ENCODE assay signal across 9 cellular contexts in the genomic region with DNA sequence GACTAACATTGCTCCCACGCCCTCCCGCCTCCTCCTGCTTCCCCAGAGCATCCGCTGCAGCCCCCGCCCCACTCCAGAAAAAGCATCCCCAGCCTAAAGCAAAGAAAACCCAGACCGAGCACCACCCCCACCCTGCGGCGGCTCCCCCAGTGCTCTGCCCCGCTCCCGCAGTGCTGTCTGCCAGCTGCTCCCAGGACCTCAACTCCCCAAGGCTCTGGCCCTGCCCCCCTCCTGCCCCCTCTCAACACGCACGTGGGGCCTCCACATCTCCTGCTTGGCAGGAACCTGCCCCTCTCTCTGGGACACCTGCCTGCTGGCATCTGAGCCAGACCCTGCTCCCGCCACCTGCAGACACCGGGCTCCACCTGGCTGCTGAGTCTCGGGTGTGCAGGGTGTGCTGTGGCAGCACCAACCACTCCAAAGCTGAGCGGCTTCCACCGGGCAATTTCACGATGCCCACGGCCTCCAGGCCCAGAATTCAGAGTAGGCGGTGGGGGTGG.
DNase-seq lines count a peak whose midpoint lies in the region; ATAC-seq and TF ChIP-seq lines count a peak whose summit lies in the region.
"Had no signal": no experiment of that assay in that cellular context is flagged by ENCODE, and none has a peak within 500 bp of the region (broad histone marks: within the 10 kb centered on the region; RNA-seq: fewer than 3 reads in every experiment).

No MANE protein-coding gene starts in this region.

- no TSS peak for BruUV-seq in A673 (replicated peaks; lab: Mats Ljungman, UMichigan)

- in situ Hi-C loops in GM13977 (cut with MboI; ENCODE audit: low pct_unique_long_range_greater_than_20kb, low sequenced_read_pairs, unreplicated experiment) = no loop called here

- no peaks in the 10 kb centered on the region for H3K36me3 ChIP-seq in A673 (ENCODE audit: insufficient read depth, low read length, poor library complexity, severe bottlenecking)
- H3K36me3 ChIP-seq in H7 (replicated peaks; ENCODE audit: control insufficient read depth, insufficient read depth, low read length) = no peaks in the 10 kb centered on the region

- H3K27ac ChIP-seq in A673 (ENCODE audit: low read depth, low read length, poor library complexity, severe bottlenecking) (no peak overlapping the region), VCaP (no peak overlapping the region)

- intact Hi-C loops in A673 (cut with micrococcal nuclease; ENCODE audit: unreplicated experiment) = no loop called here

- H3K27me3 ChIP-seq in A673 (replicated peaks; ENCODE audit: insufficient read depth, low read depth, low read length, poor library complexity) (peaks cover 26% of the 10 kb centered on the region), H7 (ENCODE audit: control insufficient read depth, insufficient read depth, low read length) (no peaks in the 10 kb centered on the region)

- DNase-seq in A673 (ENCODE audit: low spot score) (no peak), H7 (peak; percentile 78), iPS-NIHi11 (ENCODE audit: low spot score) (peak; percentile 50), GM03348 (ENCODE audit: low spot score) (no peak), GM13977 (ENCODE audit: low spot score) (no peak)
- DNase-seq: DND-41 had no signal

- H3K4me1 ChIP-seq in A673 (ENCODE audit: insufficient read depth, low read length, poor library complexity, severe bottlenecking) = no peaks in the 10 kb centered on the region

- CTCF ChIA-PET in A673 (lab: Charles Lee) = no interaction called here

- POLR2A ChIA-PET in A673 (lab: Charles Lee; ENCODE audit: low non-redundant PET) = no interaction called here

- H3K9me3 ChIP-seq in A673 (ENCODE audit: low read depth, low read length, poor library complexity, severe bottlenecking) = no peaks in the 10 kb centered on the region

- no peak for ATAC-seq in GM18873 (IDR thresholded peaks at IDR 0.05; ENCODE audit: low FRiP score, unreplicated experiment)
- no peak for ATAC-seq in HG02884 (IDR thresholded peaks at IDR 0.05; ENCODE audit: unreplicated experiment)

- TF ChIP-seq CTCF in A673 (conservative IDR thresholded peaks at IDR 0.05; ENCODE audit: low read depth, low read length) (peak; percentile 19; the same call in 1 of the 2 replicates), VCaP (conservative IDR thresholded peaks at IDR 0.05) (peak; percentile 81), GM13977 (IDR thresholded peaks at IDR 0.05; ENCODE audit: extremely low read depth, insufficient read depth, missing control alignments) (no peak)

- no peak overlapping the region for H3K4me3 ChIP-seq in A673 (ENCODE audit: low read depth, low read length, poor library complexity, severe bottlenecking)
- H3K4me3 ChIP-seq in H7 (ENCODE audit: insufficient read depth, low read depth, low read length) = no peak overlapping the region

Comparison
In these comparisons a context has a peak if more than half of its experiments do, and no peak if none do; other contexts are left out.
1. DNase-seq: peak in H7 (single experiment) and iPS-NIHi11 (single experiment); none in A673 (single experiment), GM03348 (single experiment) and GM13977 (single experiment).